ENCODE assay signal across 11 cellular contexts in the genomic region with DNA sequence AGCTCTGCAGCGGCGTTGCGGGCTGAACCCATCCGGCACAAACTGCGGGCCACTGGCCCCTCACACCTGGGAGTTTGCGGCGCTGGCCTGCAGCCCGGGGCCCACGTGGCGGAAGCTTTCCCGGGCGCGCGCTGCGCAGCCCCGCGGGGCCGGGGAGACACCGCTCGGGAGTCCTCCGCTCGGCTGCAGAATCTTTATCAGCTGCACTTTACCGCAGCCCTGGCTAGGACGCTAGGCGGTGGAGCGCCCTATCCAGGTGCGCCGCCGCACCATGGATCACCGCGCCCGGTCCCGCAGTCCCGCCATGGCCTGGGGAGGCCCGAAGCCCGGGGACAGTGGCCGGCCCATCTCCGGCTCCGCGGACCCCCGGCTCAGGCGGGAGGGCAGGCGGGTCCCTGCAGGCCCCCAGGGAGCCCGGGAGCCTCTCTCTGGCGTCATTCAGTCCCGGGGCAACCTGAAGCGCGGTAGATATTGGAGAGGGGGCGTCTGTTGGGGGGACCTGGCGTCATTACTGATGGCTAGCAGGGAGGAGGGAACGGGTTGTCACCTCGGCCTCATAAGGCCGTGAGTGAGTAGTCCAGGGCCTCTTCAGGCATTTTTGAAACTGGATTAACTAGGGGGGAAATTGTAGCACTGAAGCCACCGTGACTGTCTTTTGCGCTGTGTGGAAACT. TPM values are rescaled to one million over a fixed set of nuclear protein-coding genes. Genes with fewer than 3 reads are reported as not detected.
DNase-seq lines count a peak whose midpoint lies in the region; ATAC-seq and TF ChIP-seq lines count a peak whose summit lies in the region.
"Had no signal": no experiment of that assay in that cellular context is flagged by ENCODE, and none has a peak within 500 bp of the region (broad histone marks: within the 10 kb centered on the region; RNA-seq: fewer than 3 reads in every experiment).

No MANE protein-coding gene starts in this region.

- WGBS in psoas muscle, 3 donors: 1 to 7% (median 5%) methylated on average over 51 to 55 of the region's 55 CpGs

- peak overlapping the region; percentile 38 for H3K4me3 ChIP-seq in psoas muscle

- H3K27me3 ChIP-seq in foreskin keratinocyte (peaks cover 100% of the 10 kb centered on the region), psoas muscle (ENCODE audit: insufficient read depth in 3 of 3, low read length in 2 of 3) (peaks cover 0 to 89% (median 40%) of the 10 kb centered on the region in 3 donors)

- no peak overlapping the region for H3K27ac ChIP-seq in foreskin keratinocyte
- H3K27ac ChIP-seq in psoas muscle: no peak overlapping the region

- DNase-seq in NCI-H748 (lab: John Stamatoyannopoulos, UW; ENCODE audit: unreplicated experiment) (peak; percentile 59), NCI-H748 treated with DMSO at 0.1 percent for 48 hours (lab: John Stamatoyannopoulos, UW) (no peak), NCI-H526 (lab: John Stamatoyannopoulos, UW) (peak; percentile 13 to 79), foreskin keratinocyte (no peak), psoas muscle (no peak), NCI-H446 (lab: John Stamatoyannopoulos, UW) (no peak)
- DNase-seq in stimulated activated naive CD4-positive, alpha-beta T cell treated with Interleukin-2 at 50 U/mL for 16 hours (lab: John Stamatoyannopoulos, UW): no peak

- intact Hi-C loops in psoas muscle (cut with DNase I): loop anchor here in 1 of 2 donors (5.0 kb wide), 1 partner anchor 47 kb away; no protein-coding TSS in a partner anchor

- TF ChIP-seq CTCF in foreskin keratinocyte (conservative IDR thresholded peaks at IDR 0.05): no peak
- no peak for TF ChIP-seq CTCF in psoas muscle (IDR thresholded peaks at IDR 0.05)

- H3K4me1 ChIP-seq in foreskin keratinocyte (no peaks in the 10 kb centered on the region), psoas muscle (peaks cover 24% of the 10 kb centered on the region)

- ATAC-seq in foreskin keratinocyte (peak; percentile 55), psoas muscle (peak in 1 of 4 donors; percentile 32), HG03280 (IDR thresholded peaks at IDR 0.05; ENCODE audit: unreplicated experiment) (no peak)

- H3K36me3 ChIP-seq in psoas muscle (ENCODE audit: insufficient read depth in 1 of 2, low read depth in 1 of 2): no peaks in the 10 kb centered on the region

- no peaks in the 10 kb centered on the region for H3K9me3 ChIP-seq in psoas muscle

RNA-seq across cellular contexts. Expression of a gene that starts 5.7 kb away (rescaled TPM):
- not detected in 2 replicates for total RNA-seq in foreskin keratinocyte
- polyA plus RNA-seq in foreskin keratinocyte: not detected in 2 replicates
- total RNA-seq in psoas muscle: under 1 TPM in 3 of 4 donors, not detected in 1; 0.08 to 0.22 (median 0.21) TPM
- polyA plus RNA-seq in psoas muscle: under 1 TPM in 1 of 3 donors, not detected in 2; 0.03 TPM
- total RNA-seq: OCI-LY7 had no signal
- polyA plus RNA-seq: AG04450, keratinocyte had no signal

RNA-seq across cellular contexts. Expression of a gene that starts 49.9 kb away (rescaled TPM):
- total RNA-seq in foreskin keratinocyte (not detected in 2 replicates), psoas muscle (1 to 10 TPM in 1 of 4 donors, under 1 TPM in 2, not detected in 1; 0.10 to 3.4 (median 0.44) TPM)
- polyA plus RNA-seq in foreskin keratinocyte (not detected in 2 replicates), psoas muscle (under 1 TPM; 0.07 to 0.74 (median 0.23) TPM)
- total RNA-seq: OCI-LY7 had no signal
- polyA plus RNA-seq: AG04450, keratinocyte had no signal

Comparison
In these comparisons a context has a peak if more than half of its experiments do, and no peak if none do; other contexts are left out.
1. DNase-seq: peak in NCI-H748 (single experiment) and NCI-H526 (2 of 2); none in NCI-H748 treated with DMSO at 0.1 percent for 48 hours (single experiment), foreskin keratinocyte (0 of 2), psoas muscle (0 of 2), stimulated activated naive CD4-positive, alpha-beta T cell treated with Interleukin-2 at 50 U/mL for 16 hours (single experiment) and NCI-H446 (0 of 2).